ENCODE assay signal across 1 cellular context in genomic region chr9:114588150-114588663, GRCh38.
TF ChIP-seq lines count a peak whose summit lies in the region.

No MANE protein-coding gene starts in this region.

TF ChIP-seq in WTC11, 78 proteins besides CTCF, POLR2A, EP300 and RAD21 (continued from another document):
- TF ChIP-seq AFF4 (CRISPR knock-in tag; IDR thresholded peaks at IDR 0.05; ENCODE audit: borderline replicate concordance) (no peak), ERG (CRISPR knock-in tag; IDR thresholded peaks at IDR 0.05) (no peak), FOXK1 (CRISPR knock-in tag; IDR thresholded peaks at IDR 0.05) (no peak), RELA (CRISPR knock-in tag; IDR thresholded peaks at IDR 0.05; ENCODE audit: borderline replicate concordance) (no peak), TEAD4 (CRISPR knock-in tag; IDR thresholded peaks at IDR 0.05) (no peak), CREB1 (CRISPR knock-in tag; IDR thresholded peaks at IDR 0.05) (no peak), NR2C2 (CRISPR knock-in tag; IDR thresholded peaks at IDR 0.05) (no peak)
